Comparison of ENCODE assay signal across 16 cellular contexts in genomic region chr19:40575326-40575725, GRCh38. TPM values are rescaled to one million over a fixed set of nuclear protein-coding genes. Genes with fewer than 3 reads are reported as not detected.
DNase-seq lines count a peak whose midpoint lies in the region; ATAC-seq and TF ChIP-seq lines count a peak whose summit lies in the region.
"Had no signal": no experiment of that assay in that cellular context is flagged by ENCODE, and none has a peak within 500 bp of the region (broad histone marks: within the 10 kb centered on the region; RNA-seq: fewer than 3 reads in every experiment).

No MANE protein-coding gene starts in this region.

- H3K27me3 ChIP-seq in CD4-positive, alpha-beta T cell (ENCODE audit: control insufficient read depth, insufficient read depth, low read length): no peaks in the 10 kb centered on the region
- no peaks in the 10 kb centered on the region; the same call in 1 of the 2 replicates for H3K27me3 ChIP-seq in H7 (ENCODE audit: control insufficient read depth, insufficient read depth, low read length)
- H3K27me3 ChIP-seq: stomach, vagina had no signal

- peaks cover 40% of the 10 kb centered on the region for H3K4me1 Mint-ChIP-seq in CD4-positive, alpha-beta T cell (ENCODE audit: low read depth)
- peaks cover 16% of the 10 kb centered on the region for H3K4me1 Mint-ChIP-seq in activated naive CD8-positive, alpha-beta T cell treated with anti-CD3 and anti-CD28 coated beads for 36 hours
- H3K4me1 Mint-ChIP-seq in mesothelial cell of epicardium: peaks cover 12% of the 10 kb centered on the region

- H3K9me3 ChIP-seq in CD4-positive, alpha-beta T cell (ENCODE audit: control insufficient read depth, low read length): no peaks in the 10 kb centered on the region
- H3K9me3 ChIP-seq: mucosa of descending colon, stomach, vagina had no signal

- DNase-seq in CD4-positive, alpha-beta T cell: no peak
- DNase-seq in H7: peak; percentile 56
- no peak for DNase-seq in activated naive CD8-positive, alpha-beta T cell treated with anti-CD3 and anti-CD28 coated beads for 36 hours
- no peak for DNase-seq in mesothelial cell of epicardium (ENCODE audit: low spot score in 2 of 2, unreplicated experiment in 2 of 2)
- DNase-seq in GM03348 (ENCODE audit: low spot score): no peak
- DNase-seq: amygdala; NCI-H187 treated with DMSO at 0.1 percent for 48 hours; NCI-H524; stimulated activated CD4-positive, alpha-beta T cell treated with anti-CD3 and anti-CD28 coated beads, Interleukin-12 subunit alpha, Interleukin-12 subunit beta, amount 100 ng/mL, for 4 hours; stomach had no signal

- no peaks in the 10 kb centered on the region for H3K36me3 ChIP-seq in H7 (replicated peaks; ENCODE audit: control insufficient read depth, insufficient read depth, low read length)

- H3K27me3 Mint-ChIP-seq in CD4-positive, alpha-beta T cell: no peaks in the 10 kb centered on the region
- H3K27me3 Mint-ChIP-seq in activated naive CD8-positive, alpha-beta T cell treated with anti-CD3 and anti-CD28 coated beads for 36 hours: no peaks in the 10 kb centered on the region
- H3K27me3 Mint-ChIP-seq in mesothelial cell of epicardium (ENCODE audit: low read depth): peaks cover 12% of the 10 kb centered on the region

- H3K27ac Mint-ChIP-seq in CD4-positive, alpha-beta T cell: peak overlapping the region; percentile 71
- H3K27ac Mint-ChIP-seq in activated naive CD8-positive, alpha-beta T cell treated with anti-CD3 and anti-CD28 coated beads for 36 hours: no peak overlapping the region
- H3K27ac Mint-ChIP-seq in mesothelial cell of epicardium: no peak overlapping the region

- H3K4me3 Mint-ChIP-seq in CD4-positive, alpha-beta T cell: peak overlapping the region; percentile 78
- H3K4me3 Mint-ChIP-seq in activated naive CD8-positive, alpha-beta T cell treated with anti-CD3 and anti-CD28 coated beads for 36 hours: peak overlapping the region; percentile 34
- H3K4me3 Mint-ChIP-seq in mesothelial cell of epicardium: peak overlapping the region; percentile 42

- peaks cover 30% of the 10 kb centered on the region for H3K36me3 Mint-ChIP-seq in CD4-positive, alpha-beta T cell (ENCODE audit: low read depth)
- peaks cover 3% of the 10 kb centered on the region for H3K36me3 Mint-ChIP-seq in activated naive CD8-positive, alpha-beta T cell treated with anti-CD3 and anti-CD28 coated beads for 36 hours
- peaks cover 2% of the 10 kb centered on the region for H3K36me3 Mint-ChIP-seq in mesothelial cell of epicardium

- ATAC-seq in CD4-positive, alpha-beta T cell (ENCODE audit: poor library complexity): no peak
- ATAC-seq in GM18868 (IDR thresholded peaks at IDR 0.05; ENCODE audit: unreplicated experiment): no peak
- no peak for ATAC-seq in HG03354 (IDR thresholded peaks at IDR 0.05; ENCODE audit: poor library complexity, severe bottlenecking, unreplicated experiment)
- ATAC-seq: mucosa of descending colon, SK-N-SH treated with all-trans-retinoic acid at 6 μM for 48 hours had no signal

- POLR2A ChIA-PET in CD4-positive, alpha-beta T cell (lab: Charles Lee): interaction anchor here (0.7 to 1.3 kb wide), 2 partner anchors 29 to 30 kb away, joined by 3 to 4 read pairs; no protein-coding TSS in a partner anchor

- CTCF ChIA-PET in CD4-positive, alpha-beta T cell (lab: Charles Lee): no interaction called here

- peak overlapping the region; percentile 82; the same call in 1 of the 2 replicates for H3K4me3 ChIP-seq in H7 (ENCODE audit: insufficient read depth, low read depth, low read length)
- H3K4me3 ChIP-seq: mucosa of descending colon had no signal

- intact Hi-C loops in CD4-positive, alpha-beta T cell (cut with DNase I, micrococcal nuclease): loop anchor here in 1 of 2 experiments (5.0 kb wide), 2 partner anchors 108 to 128 kb away; partner anchors contain the start of genes BLVRB and SPTBN4

- H3K9me3 Mint-ChIP-seq in CD4-positive, alpha-beta T cell: peaks cover 2% of the 10 kb centered on the region
- H3K9me3 Mint-ChIP-seq in activated naive CD8-positive, alpha-beta T cell treated with anti-CD3 and anti-CD28 coated beads for 36 hours: peaks cover 2% of the 10 kb centered on the region
- H3K9me3 Mint-ChIP-seq in mesothelial cell of epicardium: peaks cover 5% of the 10 kb centered on the region

- no peak overlapping the region for H3K27ac ChIP-seq in CD4-positive, alpha-beta T cell (ENCODE audit: low read depth, low read length)
- H3K27ac ChIP-seq: C4-2B had no signal

- no peak for TF ChIP-seq CTCF in CD4-positive, alpha-beta T cell (IDR thresholded peaks at IDR 0.05)
- no peak for TF ChIP-seq CTCF in mesothelial cell of epicardium (IDR thresholded peaks at IDR 0.05; ENCODE audit: unreplicated experiment)

RNA-seq across cellular contexts. Expression of gene SHKBP1, which starts 1.3 kb away (rescaled TPM):
- 10 to 100 TPM; 82.5 to 92.9 TPM for total RNA-seq in CD4-positive, alpha-beta T cell
- 52.3 and 58.2 TPM in 2 replicates for total RNA-seq in H7 (2014; rRNA removed; shearing (Covaris generic))
- 10 to 100 TPM; 71.1 to 74.5 TPM for total RNA-seq in activated naive CD8-positive, alpha-beta T cell treated with anti-CD3 and anti-CD28 coated beads for 36 hours
- 60.9 to 65.3 TPM (median 61.6 TPM) in 3 replicates for total RNA-seq in mesothelial cell of epicardium

RNA-seq across cellular contexts. Expression of gene LTBP4, which starts 25.8 kb away (rescaled TPM):
- total RNA-seq in CD4-positive, alpha-beta T cell: 100 to 1,000 TPM; 116 to 134 TPM
- 54.6 and 83.1 TPM in 2 replicates for total RNA-seq in H7 (2014; rRNA removed; shearing (Covaris generic))
- 100 to 1,000 TPM in 1 of 2 experiments, 10 to 100 TPM in 1; 99.3 to 102 TPM for total RNA-seq in activated naive CD8-positive, alpha-beta T cell treated with anti-CD3 and anti-CD28 coated beads for 36 hours
- 341 to 364 TPM (median 344 TPM) in 3 replicates for total RNA-seq in mesothelial cell of epicardium
